35 cellular contexts compared by ENCODE assay signal in the genomic region with DNA sequence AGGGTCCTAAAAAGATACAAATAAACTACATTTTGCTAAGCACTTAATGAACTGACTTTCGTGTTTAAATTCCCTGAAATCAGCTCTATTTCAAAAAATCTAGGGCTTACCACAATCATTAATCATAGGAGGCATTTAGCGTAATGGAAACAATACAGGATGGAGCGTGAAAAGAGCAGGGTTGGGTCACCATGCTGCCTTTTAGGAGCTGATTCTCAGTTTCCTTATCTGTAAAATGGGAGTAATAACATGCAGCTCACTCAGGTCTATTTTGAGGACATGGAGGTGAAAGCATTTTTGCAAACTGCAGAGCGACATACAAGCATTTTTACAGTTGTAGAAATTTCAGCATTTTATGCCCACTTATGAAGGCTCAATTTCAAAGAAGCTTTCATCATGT.
"Had no signal": no experiment of that assay in that cellular context is flagged by ENCODE, and none has a peak within 500 bp of the region (broad histone marks: within the 10 kb centered on the region; RNA-seq: fewer than 3 reads in every experiment).

No MANE protein-coding gene starts in this region.

- H3K27me3 ChIP-seq: MG63 had no signal

- H3K4me3 ChIP-seq: MG63 had no signal

- H3K4me2 ChIP-seq: KMS-11 had no signal

- DNase-seq: Karpas-422, Kasumi-1, KG1, MG63, MM.1S, MV-4-11, NCI-H1048, NCI-H1092, NCI-H1092 treated with DMSO at 0.1 percent for 48 hours, NCI-H1105, NCI-H1105 treated with DMSO at 0.1 percent for 48 hours, NCI-H1417, NCI-H1417 treated with DMSO at 0.1 percent for 48 hours, NCI-H1436, NCI-H1436 treated with DMSO at 0.1 percent for 48 hours, NCI-H146, NCI-H1694, NCI-H1694 treated with DMSO at 0.1 percent for 48 hours, NCI-H187, NCI-H187 treated with DMSO at 0.1 percent for 48 hours, NCI-H1930, NCI-H2029, NCI-H2029 treated with DMSO at 0.1 percent for 48 hours, NCI-H2081, NCI-H2081 treated with DMSO at 0.1 percent for 48 hours, NCI-H2107, NCI-H2171, NCI-H2171 treated with DMSO at 0.1 percent for 48 hours, NCI-H2227 treated with DMSO at 0.1 percent for 48 hours, NCI-H226, NCI-H345, NCI-H446, NCI-H446 treated with DMSO at 0.1 percent for 48 hours, NCI-H510A had no signal

- H3K9me3 ChIP-seq: MG63 had no signal

- H3K27ac ChIP-seq: KMS-11 had no signal

- H3K9ac ChIP-seq: KMS-11 had no signal

- H3K36me3 ChIP-seq: MG63 had no signal
